Comparison of ENCODE assay signal across 2 cellular contexts in genomic region chr1:167121375-167122120, GRCh38.
TF ChIP-seq lines count a peak whose summit lies in the region.

No MANE protein-coding gene starts in this region.

TF ChIP-seq in Ishikawa, 13 proteins besides CTCF, POLR2A, EP300 and RAD21:
- no peak for TF ChIP-seq REST (IDR thresholded peaks at IDR 0.05; ENCODE audit: low read depth)
- peak; percentile 65 for TF ChIP-seq NFIC (IDR thresholded peaks at IDR 0.05)
- peak; percentile 15; the same call in 1 of the 2 replicates for TF ChIP-seq EGR1 (IDR thresholded peaks at IDR 0.05)

TF ChIP-seq in H1, 55 proteins besides CTCF, POLR2A, EP300 and RAD21:
- TF ChIP-seq SUZ12 (IDR thresholded peaks at IDR 0.05; ENCODE audit: low read length) (0 out of 2 replicates have a peak, but pooled peaks have one; percentile 20), KDM1A (IDR thresholded peaks at IDR 0.05; ENCODE audit: borderline replicate concordance, low read length) (no peak), HDAC2 (IDR thresholded peaks at IDR 0.05; ENCODE audit: borderline replicate concordance in 1 of 2, low read depth in 2 of 2, low read length in 2 of 2) (peak in 1 of 2 experiments; percentile 66; a peak in 1 of 4 replicates), ASH2L (IDR thresholded peaks at IDR 0.05; ENCODE audit: low read length) (peak; percentile 82), E2F6 (IDR thresholded peaks at IDR 0.05) (peak; percentile 63; the same call in 1 of the 2 replicates), GABPA (IDR thresholded peaks at IDR 0.05; ENCODE audit: borderline replicate concordance, insufficient read depth, low read length) (peak; percentile 77; the same call in 1 of the 2 replicates), TAF1 (IDR thresholded peaks at IDR 0.05; ENCODE audit: low read depth, low read length) (0 out of 2 replicates have a peak, but pooled peaks have one; percentile 24), BACH1 (IDR thresholded peaks at IDR 0.05; ENCODE audit: low read length) (peak; percentile 50; the same call in 1 of the 2 replicates), MAX (IDR thresholded peaks at IDR 0.05) (peak; percentile 56), EZH2 (IDR thresholded peaks at IDR 0.05; ENCODE audit: low read depth, low read length, severe bottlenecking) (peak; percentile 30), CHD2 (IDR thresholded peaks at IDR 0.05; ENCODE audit: low read length) (no peak), CBX8 (IDR thresholded peaks at IDR 0.05; ENCODE audit: borderline replicate concordance, low read depth, low read length) (no peak), RBBP5 (IDR thresholded peaks at IDR 0.05; ENCODE audit: borderline replicate concordance, low read depth, low read length) (peak; percentile 69; the same call in 1 of the 2 replicates), GTF2F1 (IDR thresholded peaks at IDR 0.05; ENCODE audit: borderline replicate concordance, low read depth, low read length) (no peak), TBP (IDR thresholded peaks at IDR 0.05; ENCODE audit: low read depth, low read length) (peak; percentile 42; the same call in 1 of the 2 replicates), JUN (IDR thresholded peaks at IDR 0.05; ENCODE audit: low read depth, low read length) (no peak), EGR1 (IDR thresholded peaks at IDR 0.05; ENCODE audit: borderline replicate concordance, low read depth, low read length) (0 out of 2 replicates have a peak, but pooled peaks have one; percentile 2)
